Comparison of ENCODE assay signal across 33 cellular contexts in genomic region chr9:109176386-109176785, GRCh38. TPM values are rescaled to one million over a fixed set of nuclear protein-coding genes. Genes with fewer than 3 reads are reported as not detected.
"Had no signal": no experiment of that assay in that cellular context is flagged by ENCODE, and none has a peak within 500 bp of the region (broad histone marks: within the 10 kb centered on the region; RNA-seq: fewer than 3 reads in every experiment).

No MANE protein-coding gene starts in this region.

- H3K4me3 ChIP-seq: heart left ventricle had no signal

- H3K36me3 ChIP-seq: brain microvascular endothelial cell, heart left ventricle, WERI-Rb-1 had no signal

- H3K27ac ChIP-seq: brain microvascular endothelial cell, epithelial cell of prostate, heart left ventricle, WERI-Rb-1 had no signal

- ATAC-seq: activated CD4-positive, CD25-positive, alpha-beta regulatory T cell treated with anti-CD3 and anti-CD28 coated beads, Interleukin-2, amount 50 U/mL, for 24 hours; activated CD8-positive, alpha-beta T cell treated with anti-CD3 and anti-CD28 coated beads for 36 hours; activated T-cell treated with anti-CD3 and anti-CD28 coated beads, Interleukin-2, amount 50 U/mL, for 4 hours; activated T-helper 17 cell treated with anti-CD3 and anti-CD28 coated beads, Interleukin-2, amount 50 U/mL, for 72 hours; heart left ventricle; T-helper 17 cell had no signal

- H3K27me3 ChIP-seq: brain microvascular endothelial cell had no signal

- FAIRE-seq: astrocyte, colon, endometrium, endothelial cell of umbilical vein, frontal cortex had no signal

- H3K9me3 ChIP-seq: heart left ventricle had no signal

- DNase-seq: activated B cell treated with CpG ODN at 0.5 μM for 24 hours; activated CD4-positive, alpha-beta T cell treated with anti-CD3 and anti-CD28 coated beads for 48 hours; activated CD4-positive, alpha-beta T cell treated with anti-CD3 and anti-CD28 coated beads, Interleukin-2, amount 50 U/mL, for 1 hour; activated CD4-positive, alpha-beta T cell treated with anti-CD3 and anti-CD28 coated beads, Interleukin-2, amount 50 U/mL, for 48 hours; activated CD8-positive, alpha-beta memory T cell treated with anti-CD3 and anti-CD28 coated beads for 24 hours; activated CD8-positive, alpha-beta T cell treated with anti-CD3 and anti-CD28 coated beads for 36 hours; activated effector memory CD4-positive, alpha-beta T cell treated with Interleukin-2 at 50 U/mL for 16 hours; activated gamma-delta T cell treated with Interleukin-2 at 50 U/mL for 16 hours; activated naive CD4-positive, alpha-beta T cell treated with anti-CD3 and anti-CD28 coated beads, Interleukin-2, amount 50 U/mL, for 16 hours; activated naive CD4-positive, alpha-beta T cell treated with Interleukin-2 at 50 U/mL for 16 hours; activated T-cell treated with anti-CD3 and anti-CD28 coated beads, Interleukin-2, amount 50 U/mL, for 4 hours; amniotic stem cell; anterior cingulate cortex; brain microvascular endothelial cell; caudate nucleus; cortex of kidney; dermis blood vessel endothelial cell; effector CD4-positive, alpha-beta T cell; foreskin fibroblast; glutamatergic neuron; heart left ventricle; T-helper 1 cell; T-helper 17 cell; T1000; WERI-Rb-1 had no signal

- H3K4me1 ChIP-seq: heart left ventricle had no signal

RNA-seq across cellular contexts. Expression of gene FRRS1L, which starts 9.3 kb away (rescaled TPM):
- total RNA-seq: activated B cell treated with CpG ODN at 0.5 μM for 24 hours; activated CD8-positive, alpha-beta T cell treated with anti-CD3 and anti-CD28 coated beads for 36 hours; activated T-helper 17 cell treated with anti-CD3 and anti-CD28 coated beads, Interleukin-2, amount 50 U/mL, for 72 hours; endothelial cell of umbilical vein; T-helper 17 cell had no signal
- polyA plus RNA-seq: endothelial cell of umbilical vein had no signal
